Comparison of ENCODE assay signal across 8 cellular contexts in genomic region chr18:3623769-3624545, GRCh38.
A peak's percentile ranks its signal among the peaks of the same experiment; 100 is the strongest.
DNase-seq lines count a peak whose midpoint lies in the region; ATAC-seq and TF ChIP-seq lines count a peak whose summit lies in the region.

No MANE protein-coding gene starts in this region.

- H3K4me3 ChIP-seq in AG04449 (ENCODE audit: low read depth, low read length) = peak overlapping the region; percentile 51

- H3K36me3 Mint-ChIP-seq in osteocyte (ENCODE audit: unreplicated experiment) = no peaks in the 10 kb centered on the region

- no peak for ATAC-seq in HG03025 (IDR thresholded peaks at IDR 0.05; ENCODE audit: low FRiP score, unreplicated experiment)
- ATAC-seq in GM21576 (IDR thresholded peaks at IDR 0.05; ENCODE audit: unreplicated experiment) = no peak

- TF ChIP-seq CTCF in AG04449 (IDR thresholded peaks at IDR 0.05; ENCODE audit: insufficient read depth, low read length, missing control alignments) = no peak
- no peak for TF ChIP-seq CTCF in osteocyte (IDR thresholded peaks at IDR 0.05)

- POLR2A ChIA-PET in AG04449 (lab: Yijun Ruan, JAX) = interaction anchor here (0.7 to 2.2 kb wide), 11 partner anchors 12 to 175 kb away, joined by 3 to 26 read pairs (median 6); no protein-coding TSS in a partner anchor

- peaks cover 54% of the 10 kb centered on the region for H3K4me1 Mint-ChIP-seq in osteocyte (ENCODE audit: unreplicated experiment)

- H3K27me3 Mint-ChIP-seq in osteocyte (ENCODE audit: unreplicated experiment) = no peaks in the 10 kb centered on the region

- peak; percentile 95 for DNase-seq in AG04449 (ENCODE audit: low read depth, low spot score)
- DNase-seq in HT1080 (ENCODE audit: low read depth) = peak; percentile 99
- DNase-seq in activated CD8-positive, alpha-beta memory T cell treated with anti-CD3 and anti-CD28 coated beads, Interleukin-2, amount 50 U/mL, for 48 hours = peak; percentile 63
- peak; percentile 78 for DNase-seq in fibroblast of the conjunctiva (ENCODE audit: low read depth)
- DNase-seq in osteocyte (ENCODE audit: extremely low spot score, unreplicated experiment) = peak; percentile 87
- no peak for DNase-seq in CD1c-positive myeloid dendritic cell (ENCODE audit: extremely low spot score)

- H3K9me3 Mint-ChIP-seq in osteocyte (ENCODE audit: unreplicated experiment) = no peaks in the 10 kb centered on the region

- CTCF ChIA-PET in AG04449 (lab: Yijun Ruan, JAX) = interaction anchor here (0.9 to 2.6 kb wide), 5 partner anchors 20 to 64 kb away, joined by 3 to 17 read pairs (median 3); no protein-coding TSS in a partner anchor

- peak overlapping the region; percentile 93 for H3K27ac Mint-ChIP-seq in osteocyte (ENCODE audit: unreplicated experiment)

- peak overlapping the region; percentile 31 for H3K4me3 Mint-ChIP-seq in osteocyte (ENCODE audit: unreplicated experiment)
